In genomic region chr10:70433581-70434280, GRCh38 we compare ENCODE assay signal across 24 cellular contexts. TPM values are rescaled to one million over a fixed set of nuclear protein-coding genes. Genes with fewer than 3 reads are reported as not detected.
DNase-seq lines count a peak whose midpoint lies in the region; ATAC-seq and TF ChIP-seq lines count a peak whose summit lies in the region.
"Had no signal": no experiment of that assay in that cellular context is flagged by ENCODE, and none has a peak within 500 bp of the region (broad histone marks: within the 10 kb centered on the region; RNA-seq: fewer than 3 reads in every experiment).

No MANE protein-coding gene starts in this region.

- in situ Hi-C loops in ACHN (cut with HindIII; ENCODE audit: low pct_ligation_motif_present, low pct_unique_long_range_greater_than_20kb, low sequenced_read_pairs): no loop called here

- peaks cover 6 to 23% of the 10 kb centered on the region in 2 donors for H3K4me1 ChIP-seq in ascending aorta

- intact Hi-C loops in ascending aorta (cut with DNase I): loop anchor here (2.0 kb wide), 1 partner anchor 29 kb away; the partner anchor contains the start of gene EIF4EBP2

- peak overlapping the region; percentile 26 for H3K4me3 Mint-ChIP-seq in activated naive CD4-positive, alpha-beta T cell treated with anti-CD3 and anti-CD28 coated beads, Interleukin-2, amount 50 U/mL, for 24 hours
- H3K4me3 Mint-ChIP-seq: dendritic cell treated with granulocyte-macrophage colony-stimulating factor and Interleukin-4, amounts not matched to agents 40 ng/mL and 50 ng/mL, for 4 days had no signal

- peaks cover 30% of the 10 kb centered on the region for H3K4me1 Mint-ChIP-seq in activated naive CD4-positive, alpha-beta T cell treated with anti-CD3 and anti-CD28 coated beads, Interleukin-2, amount 50 U/mL, for 24 hours

- no peaks in the 10 kb centered on the region for H3K9me3 Mint-ChIP-seq in activated naive CD4-positive, alpha-beta T cell treated with anti-CD3 and anti-CD28 coated beads, Interleukin-2, amount 50 U/mL, for 24 hours
- no peaks in the 10 kb centered on the region for H3K9me3 Mint-ChIP-seq in activated naive CD4-positive, alpha-beta T cell treated with anti-CD3 and anti-CD28 coated beads, Interleukin-2, amount 50 U/mL, for 72 hours
- H3K9me3 Mint-ChIP-seq: dendritic cell treated with granulocyte-macrophage colony-stimulating factor and Interleukin-4, amounts not matched to agents 40 ng/mL and 50 ng/mL, for 4 days; IgD-negative memory B cell; natural killer cell had no signal

- H3K4me3 ChIP-seq in ascending aorta: no peak overlapping the region
- H3K4me3 ChIP-seq: body of pancreas, SJCRH30, spleen, upper lobe of right lung had no signal

- no peaks in the 10 kb centered on the region for H3K36me3 Mint-ChIP-seq in activated naive CD4-positive, alpha-beta T cell treated with anti-CD3 and anti-CD28 coated beads, Interleukin-2, amount 50 U/mL, for 24 hours
- no peaks in the 10 kb centered on the region for H3K36me3 Mint-ChIP-seq in activated naive CD4-positive, alpha-beta T cell treated with anti-CD3 and anti-CD28 coated beads, Interleukin-2, amount 50 U/mL, for 72 hours
- H3K36me3 Mint-ChIP-seq: natural killer cell had no signal

- no peak for TF ChIP-seq CTCF in ascending aorta (IDR thresholded peaks at IDR 0.05)

- no peaks in the 10 kb centered on the region for H3K27me3 ChIP-seq in ascending aorta
- H3K27me3 ChIP-seq: body of pancreas, SJCRH30, upper lobe of right lung had no signal

- no peak for ATAC-seq in activated naive CD4-positive, alpha-beta T cell treated with anti-CD3 and anti-CD28 coated beads, Interleukin-2, amount 50 U/mL, for 72 hours
- no peak for ATAC-seq in left lobe of liver
- ATAC-seq: activated CD4-positive, CD25-positive, alpha-beta regulatory T cell treated with anti-CD3 and anti-CD28 coated beads, Interleukin-2, amount 50 U/mL, for 24 hours; activated CD8-positive, alpha-beta memory T cell treated with anti-CD3 and anti-CD28 coated beads, Interleukin-2, amount 10 ng/mL, durations not matched to agents 7 days and 5 days; body of pancreas; natural killer cell; upper lobe of right lung had no signal

- H3K9me3 ChIP-seq in ascending aorta: no peaks in the 10 kb centered on the region
- H3K9me3 ChIP-seq: body of pancreas, SJCRH30, spleen, upper lobe of right lung had no signal

- peak overlapping the region; percentile 51 for H3K27ac Mint-ChIP-seq in activated naive CD4-positive, alpha-beta T cell treated with anti-CD3 and anti-CD28 coated beads, Interleukin-2, amount 50 U/mL, for 24 hours
- H3K27ac Mint-ChIP-seq in activated naive CD4-positive, alpha-beta T cell treated with anti-CD3 and anti-CD28 coated beads, Interleukin-2, amount 50 U/mL, for 72 hours: no peak overlapping the region
- H3K27ac Mint-ChIP-seq: dendritic cell treated with granulocyte-macrophage colony-stimulating factor and Interleukin-4, amounts not matched to agents 40 ng/mL and 50 ng/mL, for 4 days had no signal

- peak overlapping the region; percentile 57 to 84 for H3K27ac ChIP-seq in ascending aorta
- H3K27ac ChIP-seq: body of pancreas, epithelial cell of prostate, SJCRH30, upper lobe of right lung had no signal

- H3K36me3 ChIP-seq in ascending aorta: peaks cover 5 to 10% of the 10 kb centered on the region in 2 donors

- no peak for DNase-seq in activated naive CD4-positive, alpha-beta T cell treated with anti-CD3 and anti-CD28 coated beads, Interleukin-2, amount 50 U/mL, for 72 hours (ENCODE audit: low spot score in 2 of 2)
- DNase-seq in ascending aorta (ENCODE audit: low spot score in 2 of 2): peak in 1 of 2 donors; percentile 71
- peak; percentile 26 for DNase-seq in left lobe of liver (ENCODE audit: low spot score)
- DNase-seq in activated CD8-positive, alpha-beta memory T cell treated with anti-CD3 and anti-CD28 coated beads, Interleukin-2, amount 50 U/mL, for 48 hours: no peak
- DNase-seq in NCI-H748 treated with DMSO at 0.1 percent for 48 hours (lab: John Stamatoyannopoulos, UW): no peak
- no peak for DNase-seq in ACHN
- DNase-seq in Ammon's horn (ENCODE audit: low spot score): no peak
- DNase-seq: activated CD8-positive, alpha-beta memory T cell treated with anti-CD3 and anti-CD28 coated beads, Interleukin-2, amount 10 ng/mL, durations not matched to agents 7 days and 5 days; body of pancreas; natural killer cell; NCI-H187; SJCRH30; spleen; T-helper 9 cell; upper lobe of right lung had no signal

- H3K27me3 Mint-ChIP-seq in activated naive CD4-positive, alpha-beta T cell treated with anti-CD3 and anti-CD28 coated beads, Interleukin-2, amount 50 U/mL, for 24 hours: no peaks in the 10 kb centered on the region
- H3K27me3 Mint-ChIP-seq: IgD-negative memory B cell had no signal

RNA-seq across cellular contexts. Expression of gene NODAL, which starts 7.8 kb away (rescaled TPM):
- not detected for total RNA-seq in activated naive CD4-positive, alpha-beta T cell treated with anti-CD3 and anti-CD28 coated beads, Interleukin-2, amount 50 U/mL, for 72 hours
- total RNA-seq in ascending aorta (not detected), left lobe of liver (not detected)
- total RNA-seq: activated CD8-positive, alpha-beta memory T cell treated with anti-CD3 and anti-CD28 coated beads, Interleukin-2, amount 10 ng/mL, durations not matched to agents 7 days and 5 days; body of pancreas; G401; glomerular endothelial cell; lung microvascular endothelial cell; natural killer cell; NCI-H460; SJCRH30; spleen; upper lobe of right lung had no signal

RNA-seq across cellular contexts. Expression of gene EIF4EBP2, which starts 29.8 kb away (rescaled TPM):
- 10 to 100 TPM in 1 of 2 donors, 1 to 10 TPM in 1; 9.2 to 24.3 TPM for total RNA-seq in activated naive CD4-positive, alpha-beta T cell treated with anti-CD3 and anti-CD28 coated beads, Interleukin-2, amount 50 U/mL, for 72 hours
- total RNA-seq in ascending aorta (35.4 TPM), left lobe of liver (59.2 TPM)

RNA-seq across cellular contexts. Expression of gene PALD1, which starts 44.8 kb away (rescaled TPM):
- 1 to 10 TPM in 1 of 2 donors, under 1 TPM in 1; 0.20 to 4.8 TPM for total RNA-seq in activated naive CD4-positive, alpha-beta T cell treated with anti-CD3 and anti-CD28 coated beads, Interleukin-2, amount 50 U/mL, for 72 hours
- total RNA-seq in ascending aorta: 21.7 TPM
- total RNA-seq in left lobe of liver: 1.1 TPM

RNA-seq across cellular contexts. Expression of gene LRRC20, which starts 51.3 kb away (rescaled TPM):
- total RNA-seq in activated naive CD4-positive, alpha-beta T cell treated with anti-CD3 and anti-CD28 coated beads, Interleukin-2, amount 50 U/mL, for 72 hours: 10 to 100 TPM; 10.5 to 12.9 TPM
- total RNA-seq in ascending aorta (21.1 TPM), left lobe of liver (16.6 TPM)
